20 cellular contexts compared by ENCODE assay signal in the genomic region with DNA sequence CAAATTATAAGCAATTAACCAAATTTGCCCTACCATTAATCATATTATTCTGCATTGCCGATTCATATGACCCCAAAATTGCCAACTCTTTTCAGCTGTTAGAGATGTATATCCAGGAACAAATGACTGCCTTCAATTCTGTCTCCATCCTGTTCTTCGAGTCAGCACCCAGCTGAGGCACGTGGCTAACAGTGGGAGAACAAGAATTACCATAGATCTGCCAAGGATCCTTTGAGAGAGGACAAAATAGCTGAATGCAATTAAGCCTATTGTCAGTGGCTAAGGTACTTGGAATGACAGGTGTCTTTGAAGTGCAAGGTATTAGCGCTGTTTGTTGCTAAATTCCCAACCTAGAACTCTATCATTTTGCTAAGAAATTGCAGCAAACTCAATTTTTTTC.
"Had no signal": no experiment of that assay in that cellular context is flagged by ENCODE, and none has a peak within 500 bp of the region (broad histone marks: within the 10 kb centered on the region; RNA-seq: fewer than 3 reads in every experiment).

No MANE protein-coding gene starts in this region.

- H3K9ac ChIP-seq: SK-N-SH had no signal

- H3K9me3 ChIP-seq: MG63, SK-N-SH had no signal

- H3K4me2 ChIP-seq: SK-N-SH had no signal

- H3K36me3 ChIP-seq: MG63 had no signal

- H3K4me3 ChIP-seq: MG63 had no signal

- H3K27ac ChIP-seq: RWPE1 had no signal

- DNase-seq: Karpas-422, KBM-7, MG63, NCI-H1092, NCI-H1417, NCI-H1436 treated with DMSO at 0.1 percent for 48 hours, NCI-H1694, NCI-H187 treated with DMSO at 0.1 percent for 48 hours, NCI-H2029 treated with DMSO at 0.1 percent for 48 hours, NCI-H2171 treated with DMSO at 0.1 percent for 48 hours, NCI-H345, NCI-H446 treated with DMSO at 0.1 percent for 48 hours, NCI-H510A treated with DMSO at 0.1 percent for 48 hours, NCI-H526, NCI-H774, SHP77, SK-N-SH, SW 1271, T-cell had no signal
